ENCODE assay signal across 3 cellular contexts in genomic region chr12:44627767-44628166, GRCh38.
TF ChIP-seq lines count a peak whose summit lies in the region.

No MANE protein-coding gene starts in this region.

TF ChIP-seq in A549, 52 proteins besides CTCF, POLR2A, EP300 and RAD21:
- TF ChIP-seq MAFK (IDR thresholded peaks at IDR 0.05; ENCODE audit: partially characterized antibody) (peak; percentile 72), FOSL2 (IDR thresholded peaks at IDR 0.05) (no peak), FOSL2 (CRISPR knock-in tag; IDR thresholded peaks at IDR 0.05) (no peak)
- TF ChIP-seq, protein P1, sequence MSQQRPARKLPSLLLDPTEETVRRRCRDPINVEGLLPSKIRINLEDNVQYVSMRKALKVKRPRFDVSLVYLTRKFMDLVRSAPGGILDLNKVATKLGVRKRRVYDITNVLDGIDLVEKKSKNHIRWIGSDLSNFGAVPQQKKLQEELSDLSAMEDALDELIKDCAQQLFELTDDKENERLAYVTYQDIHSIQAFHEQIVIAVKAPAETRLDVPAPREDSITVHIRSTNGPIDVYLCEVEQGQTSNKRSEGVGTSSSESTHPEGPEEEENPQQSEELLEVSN (IDR thresholded peaks at IDR 0.05; ENCODE audit: borderline replicate concordance, low read depth), result no peak

TF ChIP-seq in IMR-90, 13 proteins besides CTCF, POLR2A, EP300 and RAD21:
- TF ChIP-seq, protein P2, sequence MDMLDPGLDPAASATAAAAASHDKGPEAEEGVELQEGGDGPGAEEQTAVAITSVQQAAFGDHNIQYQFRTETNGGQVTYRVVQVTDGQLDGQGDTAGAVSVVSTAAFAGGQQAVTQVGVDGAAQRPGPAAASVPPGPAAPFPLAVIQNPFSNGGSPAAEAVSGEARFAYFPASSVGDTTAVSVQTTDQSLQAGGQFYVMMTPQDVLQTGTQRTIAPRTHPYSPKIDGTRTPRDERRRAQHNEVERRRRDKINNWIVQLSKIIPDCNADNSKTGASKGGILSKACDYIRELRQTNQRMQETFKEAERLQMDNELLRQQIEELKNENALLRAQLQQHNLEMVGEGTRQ (IDR thresholded peaks at IDR 0.05; ENCODE audit: low read depth, low read length), result no peak
- TF ChIP-seq MAFK (IDR thresholded peaks at IDR 0.05; ENCODE audit: low read depth, low read length), result peak; percentile 63
- no peak for TF ChIP-seq NFE2L2 (IDR thresholded peaks at IDR 0.05; ENCODE audit: low read depth, low read length)

TF ChIP-seq in K562, 482 proteins besides CTCF, POLR2A, EP300 and RAD21:
- TF ChIP-seq ZNF316 (IDR thresholded peaks at IDR 0.05) (peak; percentile 33; the same call in 1 of the 2 replicates), MAFF (IDR thresholded peaks at IDR 0.05; ENCODE audit: low read length) (peak; percentile 37; the same call in 1 of the 2 replicates)
- TF ChIP-seq, protein P2 (CRISPR knock-in tag; IDR thresholded peaks at IDR 0.05), result no peak
TF ChIP-seq in K562: peak in this region for 2.
